8 cellular contexts compared by ENCODE assay signal in genomic region chr6:140441256-140441655, GRCh38.
DNase-seq lines count a peak whose midpoint lies in the region; ATAC-seq and TF ChIP-seq lines count a peak whose summit lies in the region.

No MANE protein-coding gene starts in this region.

- H3K9me3 ChIP-seq in Caco-2 (no peaks in the 10 kb centered on the region), HEK293 (ENCODE audit: control insufficient read depth, insufficient read depth, low read depth, low read length) (no peaks in the 10 kb centered on the region)

- H3K36me3 Mint-ChIP-seq in Caco-2 (ENCODE audit: insufficient read depth, unreplicated experiment) (no peaks in the 10 kb centered on the region), immature natural killer cell (no peaks in the 10 kb centered on the region)

- H3K9me3 Mint-ChIP-seq in Caco-2 (ENCODE audit: unreplicated experiment) = no peaks in the 10 kb centered on the region
- H3K9me3 Mint-ChIP-seq in immature natural killer cell = peaks cover 0 to 5% (median under 1%) of the 10 kb centered on the region in 6 donors

- H3K4me3 Mint-ChIP-seq in Caco-2 (ENCODE audit: unreplicated experiment) = no peak overlapping the region
- no peak overlapping the region for H3K4me3 Mint-ChIP-seq in immature natural killer cell

- BruUV-seq in Caco-2 (replicated peaks; lab: Mats Ljungman, UMichigan) = no TSS peak

- H3K4me3 ChIP-seq in Caco-2 (ENCODE audit: low read depth, low read length) (no peak overlapping the region), HEK293 (ENCODE audit: low read depth, low read length) (no peak overlapping the region)

- no peaks in the 10 kb centered on the region for H3K27me3 ChIP-seq in Caco-2 (replicated peaks; ENCODE audit: control insufficient read depth, insufficient read depth, low read length)

- CTCF ChIA-PET in Caco-2 (lab: Charles Lee) (interaction anchor here (0.6 to 1.1 kb wide), 2 partner anchors 1071 kb away, joined by 4 to 6 read pairs; no protein-coding TSS in a partner anchor), HEK293 (lab: Yijun Ruan, JAX) (interaction anchor here (0.6 to 1.0 kb wide), 7 partner anchors 53 to 1123 kb away, joined by 3 to 8 read pairs (median 4); no protein-coding TSS in a partner anchor)

- H3K4me1 Mint-ChIP-seq in Caco-2 (ENCODE audit: low read depth, unreplicated experiment) = no peaks in the 10 kb centered on the region
- no peaks in the 10 kb centered on the region for H3K4me1 Mint-ChIP-seq in immature natural killer cell

- TF ChIP-seq CTCF in Caco-2 (IDR thresholded peaks at IDR 0.05; ENCODE audit: insufficient read depth in 1 of 2, low read depth in 1 of 2, low read length in 1 of 2, severe bottlenecking in 1 of 2, unreplicated experiment in 1 of 2) (peak in 1 of 2 experiments; percentile 42), HEK293 (tag by site-specific recombination; IDR thresholded peaks at IDR 0.05) (peak; percentile 57)

- no peaks in the 10 kb centered on the region for H3K27me3 Mint-ChIP-seq in Caco-2 (ENCODE audit: insufficient read depth, unreplicated experiment)
- peaks cover 0 to 5% (median 0%) of the 10 kb centered on the region in 3 donors for H3K27me3 Mint-ChIP-seq in immature natural killer cell (ENCODE audit: low read depth in 3 of 3)

- H3K27ac Mint-ChIP-seq in Caco-2 (ENCODE audit: unreplicated experiment) = no peak overlapping the region
- H3K27ac Mint-ChIP-seq in immature natural killer cell = no peak overlapping the region

- intact Hi-C loops in Caco-2 (cut with micrococcal nuclease; ENCODE audit: unreplicated experiment) = loop anchor here (2.0 to 10.0 kb wide), 2 partner anchors 386 to 1222 kb away; no protein-coding TSS in a partner anchor

- no peak overlapping the region for H3K27ac ChIP-seq in HEK293 (ENCODE audit: extremely low read depth, low read depth, low read length)

- ATAC-seq in GM18520 (IDR thresholded peaks at IDR 0.05; ENCODE audit: unreplicated experiment) (no peak), GM18873 (IDR thresholded peaks at IDR 0.05; ENCODE audit: low FRiP score, unreplicated experiment) (no peak)

- no peaks in the 10 kb centered on the region for H3K36me3 ChIP-seq in Caco-2 (ENCODE audit: control insufficient read depth, insufficient read depth, low read length)
- H3K36me3 ChIP-seq in HEK293 (ENCODE audit: control insufficient read depth in 2 of 2, insufficient read depth in 1 of 2, low read length in 2 of 2) = no peaks in the 10 kb centered on the region

- POLR2A ChIA-PET in Caco-2 (lab: Charles Lee) (no interaction called here), HEK293 (lab: Yijun Ruan, JAX) (no interaction called here)

- H3K4me1 ChIP-seq in Caco-2 (no peaks in the 10 kb centered on the region), HEK293 (ENCODE audit: control insufficient read depth, insufficient read depth, low read length) (no peaks in the 10 kb centered on the region)

- peak; percentile 49 to 50 for DNase-seq in Caco-2
- DNase-seq in SK-N-DZ (ENCODE audit: low spot score) = peak; percentile 21
- DNase-seq in glomerular visceral epithelial cell (ENCODE audit: extremely low spot score) = peak; percentile 73
- DNase-seq in pons (ENCODE audit: low spot score) = peak; percentile 50
- no peak for DNase-seq in immature natural killer cell

TF ChIP-seq in HEK293, 187 proteins besides CTCF, POLR2A, EP300 and RAD21:
- peak; percentile 63 for TF ChIP-seq ZNF654 (tag by site-specific recombination; IDR thresholded peaks at IDR 0.05; ENCODE audit: low read depth)
- TF ChIP-seq ZNF324 (tag by site-specific recombination; IDR thresholded peaks at IDR 0.05) = no peak
TF ChIP-seq in HEK293: peak in this region for 1.

Comparison
In these comparisons a context has a peak if more than half of its experiments do, and no peak if none do; other contexts are left out.
1. DNase-seq: peak in Caco-2 (2 of 2), SK-N-DZ (single experiment), glomerular visceral epithelial cell (single experiment) and pons (single experiment); none in immature natural killer cell (0 of 3).